Comparison of ENCODE assay signal across 8 cellular contexts in the genomic region with DNA sequence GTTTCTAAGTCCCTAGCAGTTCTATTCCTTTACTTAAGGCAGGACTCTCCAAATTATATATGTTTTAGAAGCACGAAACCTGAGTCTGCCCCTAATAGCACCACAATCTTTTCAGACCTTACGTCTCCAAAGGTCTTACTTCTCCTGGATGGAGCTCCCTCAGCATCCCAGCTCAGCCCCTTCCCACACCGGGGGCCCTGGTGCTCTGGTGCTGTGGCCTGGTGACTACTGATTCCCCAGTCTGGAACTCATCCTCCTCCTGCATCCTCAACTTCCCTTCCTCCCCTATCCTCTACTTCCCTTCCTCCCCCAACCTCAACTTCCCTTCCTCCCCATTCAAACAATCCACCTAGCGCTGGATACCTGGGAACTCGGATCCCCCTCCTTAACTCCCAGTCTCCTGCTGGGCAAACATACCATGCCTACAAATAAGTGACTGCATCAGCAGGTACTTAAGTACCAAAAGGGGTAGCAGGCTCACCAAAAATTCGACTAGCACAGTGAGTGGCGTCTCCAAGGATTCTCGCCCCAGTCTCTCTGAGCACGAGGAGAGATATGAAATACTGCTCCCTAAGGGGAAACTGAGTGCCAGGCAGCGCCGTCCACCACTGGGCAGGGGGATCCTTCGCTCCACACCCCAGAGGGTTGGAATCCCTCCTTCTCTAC. TPM values are rescaled to one million over a fixed set of nuclear protein-coding genes. Genes with fewer than 3 reads are reported as not detected.
DNase-seq lines count a peak whose midpoint lies in the region; ATAC-seq, FAIRE-seq and TF ChIP-seq lines count a peak whose summit lies in the region.
"Had no signal": no experiment of that assay in that cellular context is flagged by ENCODE, and none has a peak within 500 bp of the region (broad histone marks: within the 10 kb centered on the region; RNA-seq: fewer than 3 reads in every experiment).

No MANE protein-coding gene starts in this region.

- H3K4me1 ChIP-seq in CD8-positive, alpha-beta T cell (ENCODE audit: insufficient read depth, low read length) = no peaks in the 10 kb centered on the region
- H3K4me1 ChIP-seq in HUES64 (ENCODE audit: insufficient read depth, low read length) (peaks cover 51% of the 10 kb centered on the region), endothelial cell of umbilical vein (ENCODE audit: control insufficient read depth, extremely low read depth, insufficient read depth, low read length) (peaks cover 3% of the 10 kb centered on the region), prostate gland (replicated peaks) (no peaks in the 10 kb centered on the region)

- no peaks in the 10 kb centered on the region for H3K9me3 Mint-ChIP-seq in CD8-positive, alpha-beta T cell

- H3K9ac ChIP-seq in HUES64 (ENCODE audit: low read depth, low read length) = peak overlapping the region; percentile 53; the same call in 1 of the 2 replicates
- no peak overlapping the region for H3K9ac ChIP-seq in endothelial cell of umbilical vein (replicated peaks; ENCODE audit: extremely low read depth, insufficient read depth, low read length)

- H3K27ac Mint-ChIP-seq in CD8-positive, alpha-beta T cell = no peak overlapping the region

- H3K4me2 ChIP-seq in endothelial cell of umbilical vein (ENCODE audit: insufficient read depth, low read length) = peak overlapping the region; percentile 51

- no peaks in the 10 kb centered on the region for H4K20me1 ChIP-seq in endothelial cell of umbilical vein (replicated peaks; ENCODE audit: control insufficient read depth, extremely low read depth, insufficient read depth, low read length)

- H3K36me3 ChIP-seq in CD8-positive, alpha-beta T cell (ENCODE audit: insufficient read depth, low read length) = no peaks in the 10 kb centered on the region
- H3K36me3 ChIP-seq in HUES64 (ENCODE audit: insufficient read depth, low read length) (no peaks in the 10 kb centered on the region), endothelial cell of umbilical vein (ENCODE audit: control insufficient read depth in 2 of 2, extremely low read depth in 1 of 2, insufficient read depth in 2 of 2, low read length in 2 of 2) (no peaks in the 10 kb centered on the region), prostate gland (no peaks in the 10 kb centered on the region)

- BruUV-seq in endothelial cell of umbilical vein (replicated peaks; lab: Mats Ljungman, UMichigan) = no TSS peak

- CTCF ChIA-PET in CD8-positive, alpha-beta T cell (lab: Charles Lee) = no interaction called here
- CTCF ChIA-PET in endothelial cell of umbilical vein (lab: Charles Lee) = interaction anchor here (1.8 kb wide), 1 partner anchor 10 kb away, joined by 6 read pairs; no protein-coding TSS in a partner anchor

- no peak for TF ChIP-seq CTCF in CD8-positive, alpha-beta T cell (IDR thresholded peaks at IDR 0.05)
- TF ChIP-seq CTCF in endothelial cell of umbilical vein (IDR thresholded peaks at IDR 0.05; ENCODE audit: extremely low read depth in 1 of 2, insufficient read depth in 1 of 2, low read depth in 1 of 2, low read length in 2 of 2) (no peak), prostate gland (IDR thresholded peaks at IDR 0.05) (no peak)

- H3K27me3 ChIP-seq in CD8-positive, alpha-beta T cell (ENCODE audit: insufficient read depth, low read length) = no peaks in the 10 kb centered on the region
- H3K27me3 ChIP-seq in HUES64 (ENCODE audit: insufficient read depth, low read length) (peaks cover 56% of the 10 kb centered on the region), endothelial cell of umbilical vein (ENCODE audit: control insufficient read depth in 2 of 2, insufficient read depth in 2 of 2, low read length in 2 of 2) (peaks cover 45 to 46% of the 10 kb centered on the region in 2 experiments), prostate gland (replicated peaks; ENCODE audit: insufficient read depth) (no peaks in the 10 kb centered on the region)

- no peak for ATAC-seq in CD8-positive, alpha-beta T cell

- no peak overlapping the region for H2AFZ ChIP-seq in endothelial cell of umbilical vein (ENCODE audit: low read depth, low read length)

- H3K36me3 Mint-ChIP-seq in CD8-positive, alpha-beta T cell = no peaks in the 10 kb centered on the region

- POLR2A ChIA-PET in CD8-positive, alpha-beta T cell (lab: Charles Lee) = no interaction called here
- POLR2A ChIA-PET in endothelial cell of umbilical vein (lab: Charles Lee) = no interaction called here

- intact Hi-C loops in CD8-positive, alpha-beta T cell (cut with DNase I, micrococcal nuclease) = no loop called here
- intact Hi-C loops in endothelial cell of umbilical vein (cut with micrococcal nuclease) = no loop called here
- intact Hi-C loops in prostate gland (cut with DNase I) = no loop called here

- no peak overlapping the region for H3K4me3 ChIP-seq in CD8-positive, alpha-beta T cell (ENCODE audit: low read depth, low read length)
- H3K4me3 ChIP-seq in HUES64 (ENCODE audit: low read length) = peak overlapping the region; percentile 57
- no peak overlapping the region for H3K4me3 ChIP-seq in endothelial cell of umbilical vein (replicated peaks in 1 of 3; ENCODE audit: insufficient read depth in 1 of 3, low read depth in 1 of 3, low read length in 3 of 3)
- peak overlapping the region; percentile 21 to 33 for H3K4me3 ChIP-seq in prostate gland

- dilution Hi-C loops in endothelial cell of umbilical vein (cut with MboI; ENCODE audit: extremely low pct_ligation_motif_present, low sequenced_read_pairs) = no loop called here

- no peak for DNase-seq in CD8-positive, alpha-beta T cell
- DNase-seq in endothelial cell of umbilical vein (ENCODE audit: low read depth, low spot score) (no peak), prostate gland (ENCODE audit: low spot score) (no peak), NCI-H2107 (lab: John Stamatoyannopoulos, UW) (no peak), T-helper 9 cell (no peak)
- DNase-seq in stimulated activated CD4-positive, alpha-beta T cell treated with anti-CD3 and anti-CD28 coated beads, Interleukin-1b, Interleukin-23, amount 100 ng/mL, for 48 hours = no peak
- DNase-seq: NK-92 treated with Interleukin-12 subunit alpha and Interleukin-12 subunit beta, amount 100 ng/mL, for 24 hours had no signal

- H3K79me2 ChIP-seq in endothelial cell of umbilical vein (ENCODE audit: control insufficient read depth, insufficient read depth, low read length) = no peaks in the 10 kb centered on the region

- peaks cover 47% of the 10 kb centered on the region for H3K27me3 Mint-ChIP-seq in CD8-positive, alpha-beta T cell (ENCODE audit: low read depth)

- TF ChIP-seq POLR2A in endothelial cell of umbilical vein (IDR thresholded peaks at IDR 0.05; ENCODE audit: low read depth, low read length) (no peak), prostate gland (IDR thresholded peaks at IDR 0.05) (no peak)

- no peak overlapping the region for H3K27ac ChIP-seq in CD8-positive, alpha-beta T cell (ENCODE audit: low read depth, low read length)
- H3K27ac ChIP-seq in HUES64 (ENCODE audit: low read depth, low read length) (no peak overlapping the region), endothelial cell of umbilical vein (ENCODE audit: insufficient read depth, low read depth, low read length) (no peak overlapping the region), prostate gland (no peak overlapping the region)

- peak overlapping the region; percentile 15 for H3K4me3 Mint-ChIP-seq in CD8-positive, alpha-beta T cell

- H3K4me1 Mint-ChIP-seq in CD8-positive, alpha-beta T cell (ENCODE audit: low read depth) = peaks cover 10% of the 10 kb centered on the region

- no peak for FAIRE-seq in endothelial cell of umbilical vein (lab: Jason Lieb, UNC)

- WGBS in HUES64 = 42% methylated on average over 12 of the region's 12 CpGs
- 60% methylated on average over 12 of the region's 12 CpGs for WGBS in prostate gland

- no peaks in the 10 kb centered on the region for H3K9me3 ChIP-seq in CD8-positive, alpha-beta T cell (ENCODE audit: low read length)
- H3K9me3 ChIP-seq in HUES64 (ENCODE audit: insufficient read depth, low read depth, low read length) (no peaks in the 10 kb centered on the region), endothelial cell of umbilical vein (replicated peaks; ENCODE audit: control insufficient read depth, insufficient read depth, low read length) (no peaks in the 10 kb centered on the region), prostate gland (no peaks in the 10 kb centered on the region)

- no peaks in the 10 kb centered on the region for H3K9me1 ChIP-seq in endothelial cell of umbilical vein (replicated peaks; ENCODE audit: control insufficient read depth, extremely low read depth, insufficient read depth, low read length)

TF ChIP-seq in endothelial cell of umbilical vein, 7 proteins besides CTCF, POLR2A, EP300 and RAD21 (continues in another document):
- TF ChIP-seq MAX (IDR thresholded peaks at IDR 0.05; ENCODE audit: insufficient read depth, insufficient read length) (no peak), FOS (IDR thresholded peaks at IDR 0.05; ENCODE audit: borderline replicate concordance, insufficient read depth, low read length) (no peak)

RNA-seq across cellular contexts. Expression of gene IGFBPL1, which starts 0.8 kb away (rescaled TPM):
- total RNA-seq in CD8-positive, alpha-beta T cell = not detected
- polyA plus RNA-seq in HUES64 (2013, experiment 1 of 2) = 42.9 TPM
- 58.5 TPM for polyA plus RNA-seq in HUES64 (2013, experiment 2 of 2)
- not detected in 2 replicates for total RNA-seq in endothelial cell of umbilical vein
- 0.16 TPM in 1 of 2 replicates, not detected in the other for polyA plus RNA-seq in endothelial cell of umbilical vein
- 0.16 and 0.31 TPM in 2 replicates for polyA plus RNA-seq in endothelial cell of umbilical vein (2011; cell fraction: cytosol; rRNA removed)
- 0.17 and 0.20 TPM in 2 replicates for polyA plus RNA-seq in endothelial cell of umbilical vein (2011; cell fraction: nucleus; rRNA removed)
- 0.16 TPM in 1 of 2 replicates, not detected in the other for polyA plus RNA-seq in endothelial cell of umbilical vein (2012)
- polyA minus RNA-seq in endothelial cell of umbilical vein = 0.36 TPM in 1 of 2 replicates, not detected in the other
- not detected for polyA minus RNA-seq in endothelial cell of umbilical vein (2011; cell fraction: cytosol; rRNA and poly(A)+ RNA removed)
- polyA minus RNA-seq in endothelial cell of umbilical vein (2011; cell fraction: nucleus; rRNA and poly(A)+ RNA removed) = not detected in 2 replicates
- 10 to 100 TPM in 1 of 2 donors, under 1 TPM in 1; 0.32 to 14.3 TPM for total RNA-seq in prostate gland

RNA-seq across cellular contexts. Expression of gene ALDH1B1, which starts 30.9 kb away (rescaled TPM):
- under 1 TPM; 0.50 to 0.71 TPM for total RNA-seq in CD8-positive, alpha-beta T cell
- 39.9 TPM for polyA plus RNA-seq in HUES64 (2013, experiment 1 of 2)
- 43.5 TPM for polyA plus RNA-seq in HUES64 (2013, experiment 2 of 2)
- total RNA-seq in endothelial cell of umbilical vein (20.5 and 21.7 TPM in 2 replicates), prostate gland (10 to 100 TPM; 42.5 to 88.8 TPM)
- polyA plus RNA-seq in endothelial cell of umbilical vein = 10.2 and 11.5 TPM in 2 replicates
- polyA plus RNA-seq in endothelial cell of umbilical vein (2011; cell fraction: cytosol; rRNA removed) = 13.5 and 13.7 TPM in 2 replicates
- 6.9 and 8.2 TPM in 2 replicates for polyA plus RNA-seq in endothelial cell of umbilical vein (2011; cell fraction: nucleus; rRNA removed)
- polyA plus RNA-seq in endothelial cell of umbilical vein (2012) = 23.5 and 26.2 TPM in 2 replicates
- polyA minus RNA-seq in endothelial cell of umbilical vein = 22.4 and 22.9 TPM in 2 replicates
- polyA minus RNA-seq in endothelial cell of umbilical vein (2011; cell fraction: cytosol; rRNA and poly(A)+ RNA removed) = 28.0 TPM
- 4.1 and 4.8 TPM in 2 replicates for polyA minus RNA-seq in endothelial cell of umbilical vein (2011; cell fraction: nucleus; rRNA and poly(A)+ RNA removed)

Comparison
In these comparisons a context has a peak if more than half of its experiments do, and no peak if none do; other contexts are left out.
1. H3K4me3 ChIP-seq: peak in HUES64 (single experiment) and prostate gland (2 of 2); none in CD8-positive, alpha-beta T cell (single experiment) and endothelial cell of umbilical vein (0 of 3).
2. RNA of gene ALDH1B1, which starts 30.9 kb away (total RNA-seq): 42.5 to 88.8 TPM in prostate gland and 20.5 to 21.7 TPM in endothelial cell of umbilical vein; 0.50 to 0.71 TPM in CD8-positive, alpha-beta T cell; every median in the first group is over 10 times any median in the second.